In genomic region chr20:60053125-60053812, GRCh38 we compare ENCODE assay signal across 19 cellular contexts.
DNase-seq lines count a peak whose midpoint lies in the region; ATAC-seq, FAIRE-seq and TF ChIP-seq lines count a peak whose summit lies in the region.
"Had no signal": no experiment of that assay in that cellular context is flagged by ENCODE, and none has a peak within 500 bp of the region (broad histone marks: within the 10 kb centered on the region; RNA-seq: fewer than 3 reads in every experiment).

No MANE protein-coding gene starts in this region.

- no peak overlapping the region for H3K4me3 Mint-ChIP-seq in WTC11
- H3K4me3 Mint-ChIP-seq in mesothelial cell of epicardium: no peak overlapping the region
- H3K4me3 Mint-ChIP-seq: activated CD8-positive, alpha-beta memory T cell treated with anti-CD3 and anti-CD28 coated beads, Interleukin-2, amount 10 ng/mL, durations not matched to agents 7 days and 5 days had no signal

- no peak for TF ChIP-seq CTCF in C4-2B (conservative IDR thresholded peaks at IDR 0.05)
- no peak for TF ChIP-seq CTCF in WTC11 (IDR thresholded peaks at IDR 0.05)
- no peak for TF ChIP-seq CTCF in thyroid gland (IDR thresholded peaks at IDR 0.05)
- TF ChIP-seq CTCF in pancreas (IDR thresholded peaks at IDR 0.05): no peak
- TF ChIP-seq CTCF in mesothelial cell of epicardium (IDR thresholded peaks at IDR 0.05; ENCODE audit: unreplicated experiment): no peak

- ATAC-seq in WTC11 (no peak), pancreas (no peak), HG03175 (IDR thresholded peaks at IDR 0.05; ENCODE audit: unreplicated experiment) (no peak)
- ATAC-seq: activated CD8-positive, alpha-beta memory T cell treated with anti-CD3 and anti-CD28 coated beads, Interleukin-2, amount 10 ng/mL, durations not matched to agents 7 days and 5 days; lower lobe of right lung; right cardiac atrium had no signal

- POLR2A ChIA-PET in WTC11 (lab: Charles Lee): no interaction called here

- H3K36me3 ChIP-seq in thyroid gland: no peaks in the 10 kb centered on the region
- no peaks in the 10 kb centered on the region for H3K36me3 ChIP-seq in pancreas
- H3K36me3 ChIP-seq: ascending aorta, BE2C, lower lobe of right lung had no signal

- H3K4me1 ChIP-seq in thyroid gland (peaks cover 0 to 7% of the 10 kb centered on the region in 2 donors), pancreas (no peaks in the 10 kb centered on the region)

- FAIRE-seq in pancreas (lab: Jason Lieb, UNC): no peak
- FAIRE-seq: colon had no signal

- H3K27ac ChIP-seq in C4-2B (peak overlapping the region; percentile 21), thyroid gland (no peak overlapping the region), pancreas (no peak overlapping the region)
- H3K27ac ChIP-seq: ascending aorta, lower lobe of right lung, PC-9 had no signal

- H3K27me3 ChIP-seq in thyroid gland (no peaks in the 10 kb centered on the region), pancreas (peaks cover 0 to 16% (median 0%) of the 10 kb centered on the region in 4 donors)
- H3K27me3 ChIP-seq: ascending aorta, BE2C had no signal

- H3K9me3 Mint-ChIP-seq in WTC11 (peaks cover 17% of the 10 kb centered on the region), mesothelial cell of epicardium (no peaks in the 10 kb centered on the region)

- DNase-seq in DMS153 (lab: John Stamatoyannopoulos, UW) (peak; percentile 94), NCI-H2029 (lab: John Stamatoyannopoulos, UW) (peak; percentile 97), WTC11 (ENCODE audit: low spot score) (no peak), thyroid gland (no peak), pancreas (no peak), mesothelial cell of epicardium (ENCODE audit: low spot score in 2 of 2, unreplicated experiment in 2 of 2) (no peak)
- DNase-seq: activated CD4-positive, CD25-positive, alpha-beta regulatory T cell; activated CD8-positive, alpha-beta memory T cell treated with anti-CD3 and anti-CD28 coated beads, Interleukin-2, amount 10 ng/mL, durations not matched to agents 7 days and 5 days; activated gamma-delta T cell; BE2C; EL; lower lobe of right lung; PC-9; right cardiac atrium; stimulated activated CD4-positive, alpha-beta T cell treated with anti-CD3 and anti-CD28 coated beads, Interleukin-1b, Interleukin-23, amount 100 ng/mL, for 48 hours had no signal

- WGBS in thyroid gland, 2 donors: 49 to 52% methylated on average over 16 of the region's 16 CpGs
- 14 to 15% methylated on average over 16 of the region's 16 CpGs for WGBS in pancreas, 2 donors

- TF ChIP-seq POLR2A in thyroid gland (IDR thresholded peaks at IDR 0.05): no peak

- H3K27me3 Mint-ChIP-seq in WTC11 (ENCODE audit: low read depth): peaks cover 6% of the 10 kb centered on the region; the same call in 1 of the 2 replicates
- H3K27me3 Mint-ChIP-seq in mesothelial cell of epicardium (ENCODE audit: low read depth): peaks cover 46% of the 10 kb centered on the region

- H3K4me1 Mint-ChIP-seq in WTC11: peaks cover 8% of the 10 kb centered on the region
- peaks cover 6% of the 10 kb centered on the region for H3K4me1 Mint-ChIP-seq in mesothelial cell of epicardium

- H3K9me3 ChIP-seq in thyroid gland (no peaks in the 10 kb centered on the region), pancreas (no peaks in the 10 kb centered on the region)
- H3K9me3 ChIP-seq: ascending aorta, lower lobe of right lung had no signal

- intact Hi-C loops in thyroid gland (cut with DNase I): loop anchor here (10.0 kb wide), 1 partner anchor 1072 kb away; no protein-coding TSS in a partner anchor
- intact Hi-C loops in pancreas (cut with DNase I): loop anchor here in 1 of 3 donors (10.0 kb wide), 1 partner anchor 1842 kb away; no protein-coding TSS in a partner anchor

- no peak overlapping the region for H3K4me3 ChIP-seq in thyroid gland (replicated peaks in 1 of 3)
- no peak overlapping the region for H3K4me3 ChIP-seq in pancreas
- H3K4me3 ChIP-seq: ascending aorta, lower lobe of right lung, PC-9 had no signal

- no peaks in the 10 kb centered on the region for H3K36me3 Mint-ChIP-seq in WTC11
- H3K36me3 Mint-ChIP-seq in mesothelial cell of epicardium: no peaks in the 10 kb centered on the region
- H3K36me3 Mint-ChIP-seq: activated CD8-positive, alpha-beta memory T cell treated with anti-CD3 and anti-CD28 coated beads, Interleukin-2, amount 10 ng/mL, durations not matched to agents 7 days and 5 days had no signal

- H3K27ac Mint-ChIP-seq in WTC11: no peak overlapping the region
- H3K27ac Mint-ChIP-seq in mesothelial cell of epicardium: no peak overlapping the region
- H3K27ac Mint-ChIP-seq: activated CD8-positive, alpha-beta memory T cell treated with anti-CD3 and anti-CD28 coated beads, Interleukin-2, amount 10 ng/mL, durations not matched to agents 7 days and 5 days had no signal

- CTCF ChIA-PET in WTC11 (lab: Charles Lee): no interaction called here

TF ChIP-seq in WTC11, 78 proteins besides CTCF, POLR2A, EP300 and RAD21:
- TF ChIP-seq TEAD1 (CRISPR knock-in tag; IDR thresholded peaks at IDR 0.05) (no peak), CBFB (CRISPR knock-in tag; IDR thresholded peaks at IDR 0.05; ENCODE audit: low read depth) (no peak), ZNF232 (CRISPR knock-in tag; IDR thresholded peaks at IDR 0.05) (no peak), RORB (CRISPR knock-in tag; IDR thresholded peaks at IDR 0.05) (no peak), GABPB1 (CRISPR knock-in tag; IDR thresholded peaks at IDR 0.05) (0 out of 2 replicates have a peak, but pooled peaks have one; percentile 14), PRRX2 (CRISPR knock-in tag; IDR thresholded peaks at IDR 0.05) (no peak)
- TF ChIP-seq, protein P1, sequence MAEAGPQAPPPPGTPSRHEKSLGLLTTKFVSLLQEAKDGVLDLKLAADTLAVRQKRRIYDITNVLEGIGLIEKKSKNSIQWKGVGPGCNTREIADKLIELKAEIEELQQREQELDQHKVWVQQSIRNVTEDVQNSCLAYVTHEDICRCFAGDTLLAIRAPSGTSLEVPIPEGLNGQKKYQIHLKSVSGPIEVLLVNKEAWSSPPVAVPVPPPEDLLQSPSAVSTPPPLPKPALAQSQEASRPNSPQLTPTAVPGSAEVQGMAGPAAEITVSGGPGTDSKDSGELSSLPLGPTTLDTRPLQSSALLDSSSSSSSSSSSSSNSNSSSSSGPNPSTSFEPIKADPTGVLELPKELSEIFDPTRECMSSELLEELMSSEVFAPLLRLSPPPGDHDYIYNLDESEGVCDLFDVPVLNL (CRISPR knock-in tag; IDR thresholded peaks at IDR 0.05; ENCODE audit: borderline replicate concordance, low read depth): no peak
- TF ChIP-seq, protein P2, sequence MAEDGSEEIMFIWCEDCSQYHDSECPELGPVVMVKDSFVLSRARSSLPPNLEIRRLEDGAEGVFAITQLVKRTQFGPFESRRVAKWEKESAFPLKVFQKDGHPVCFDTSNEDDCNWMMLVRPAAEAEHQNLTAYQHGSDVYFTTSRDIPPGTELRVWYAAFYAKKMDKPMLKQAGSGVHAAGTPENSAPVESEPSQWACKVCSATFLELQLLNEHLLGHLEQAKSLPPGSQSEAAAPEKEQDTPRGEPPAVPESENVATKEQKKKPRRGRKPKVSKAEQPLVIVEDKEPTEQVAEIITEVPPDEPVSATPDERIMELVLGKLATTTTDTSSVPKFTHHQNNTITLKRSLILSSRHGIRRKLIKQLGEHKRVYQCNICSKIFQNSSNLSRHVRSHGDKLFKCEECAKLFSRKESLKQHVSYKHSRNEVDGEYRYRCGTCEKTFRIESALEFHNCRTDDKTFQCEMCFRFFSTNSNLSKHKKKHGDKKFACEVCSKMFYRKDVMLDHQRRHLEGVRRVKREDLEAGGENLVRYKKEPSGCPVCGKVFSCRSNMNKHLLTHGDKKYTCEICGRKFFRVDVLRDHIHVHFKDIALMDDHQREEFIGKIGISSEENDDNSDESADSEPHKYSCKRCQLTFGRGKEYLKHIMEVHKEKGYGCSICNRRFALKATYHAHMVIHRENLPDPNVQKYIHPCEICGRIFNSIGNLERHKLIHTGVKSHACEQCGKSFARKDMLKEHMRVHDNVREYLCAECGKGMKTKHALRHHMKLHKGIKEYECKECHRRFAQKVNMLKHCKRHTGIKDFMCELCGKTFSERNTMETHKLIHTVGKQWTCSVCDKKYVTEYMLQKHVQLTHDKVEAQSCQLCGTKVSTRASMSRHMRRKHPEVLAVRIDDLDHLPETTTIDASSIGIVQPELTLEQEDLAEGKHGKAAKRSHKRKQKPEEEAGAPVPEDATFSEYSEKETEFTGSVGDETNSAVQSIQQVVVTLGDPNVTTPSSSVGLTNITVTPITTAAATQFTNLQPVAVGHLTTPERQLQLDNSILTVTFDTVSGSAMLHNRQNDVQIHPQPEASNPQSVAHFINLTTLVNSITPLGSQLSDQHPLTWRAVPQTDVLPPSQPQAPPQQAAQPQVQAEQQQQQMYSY (CRISPR knock-in tag; IDR thresholded peaks at IDR 0.05): no peak

Comparison
In these comparisons a context has a peak if more than half of its experiments do, and no peak if none do; other contexts are left out.
1. DNase-seq: peak in DMS153 (single experiment) and NCI-H2029 (single experiment); none in WTC11 (single experiment), thyroid gland (0 of 2), pancreas (0 of 6) and mesothelial cell of epicardium (0 of 2).